Comparison of ENCODE assay signal across 20 cellular contexts in genomic region chr10:58019863-58020537, GRCh38.
A peak's percentile ranks its signal among the peaks of the same experiment; 100 is the strongest.
DNase-seq lines count a peak whose midpoint lies in the region; ATAC-seq and TF ChIP-seq lines count a peak whose summit lies in the region.
"Had no signal": no experiment of that assay in that cellular context is flagged by ENCODE, and none has a peak within 500 bp of the region (broad histone marks: within the 10 kb centered on the region; RNA-seq: fewer than 3 reads in every experiment).

No MANE protein-coding gene starts in this region.

- TF ChIP-seq CTCF in MM.1S (IDR thresholded peaks at IDR 0.05; ENCODE audit: low read length) = no peak

- no peak overlapping the region for H2AFZ ChIP-seq in MM.1S (ENCODE audit: low read length)

- H3K9me2 ChIP-seq in MM.1S (replicated peaks; ENCODE audit: insufficient read depth, low read length) = no peaks in the 10 kb centered on the region

- no peaks in the 10 kb centered on the region for H4K20me1 ChIP-seq in MM.1S (ENCODE audit: insufficient read depth, low read length)
- H4K20me1 ChIP-seq: BLaER1 had no signal

- ATAC-seq in GM19463 (IDR thresholded peaks at IDR 0.05; ENCODE audit: unreplicated experiment) (peak; percentile 62), HG02798 (IDR thresholded peaks at IDR 0.05; ENCODE audit: poor library complexity, unreplicated experiment) (peak; percentile 46), HG03354 (IDR thresholded peaks at IDR 0.05; ENCODE audit: poor library complexity, severe bottlenecking, unreplicated experiment) (peak; percentile 53)
- ATAC-seq: HepG2, Right ventricle myocardium inferior, T-cell had no signal

- no peaks in the 10 kb centered on the region for H3K36me3 ChIP-seq in MM.1S (replicated peaks; ENCODE audit: insufficient read depth, low read length)
- H3K36me3 ChIP-seq: BLaER1 had no signal

- H3K4me3 ChIP-seq in MM.1S (ENCODE audit: low read length) = no peak overlapping the region
- H3K4me3 ChIP-seq: BLaER1, SK-N-MC had no signal

- no peak overlapping the region for H3K27ac ChIP-seq in MM.1S (ENCODE audit: low read length)
- H3K27ac ChIP-seq: BLaER1, SK-N-MC had no signal

- no peaks in the 10 kb centered on the region for H3K79me2 ChIP-seq in MM.1S (ENCODE audit: low read length)

- no peaks in the 10 kb centered on the region for H3K9me3 ChIP-seq in MM.1S (replicated peaks; ENCODE audit: insufficient read depth, low read length)
- H3K9me3 ChIP-seq: BLaER1 had no signal

- H3K4me1 ChIP-seq in MM.1S (ENCODE audit: low read length) = no peaks in the 10 kb centered on the region
- H3K4me1 ChIP-seq: BLaER1 had no signal

- no peak overlapping the region for H3K4me2 ChIP-seq in MM.1S (ENCODE audit: low read depth, low read length)
- H3K4me2 ChIP-seq: BLaER1 had no signal

- H3K27me3 ChIP-seq in MM.1S (replicated peaks; ENCODE audit: insufficient read depth, low read length) = no peaks in the 10 kb centered on the region
- H3K27me3 ChIP-seq: BLaER1 had no signal

- no peaks in the 10 kb centered on the region for H3F3A ChIP-seq in MM.1S (ENCODE audit: insufficient read depth, low read length)

- no peak for DNase-seq in MM.1S
- no peak for DNase-seq in Ammon's horn (ENCODE audit: low spot score)
- no peak for DNase-seq in NCI-H1048 (lab: John Stamatoyannopoulos, UW)
- no peak for DNase-seq in middle frontal gyrus (ENCODE audit: extremely low spot score, low spot score)
- DNase-seq: CD8-positive, alpha-beta memory T cell; GF-D8; H9; NCI-H1417; NCI-H1930; NCI-H2171; NCI-H446 treated with DMSO at 0.1 percent for 48 hours; NCI-H774; T-cell had no signal

- H3K9ac ChIP-seq in MM.1S (ENCODE audit: low read length) = no peak overlapping the region
- H3K9ac ChIP-seq: BLaER1 had no signal
